In genomic region chr3:38131621-38132369, GRCh38 we compare ENCODE assay signal across 8 cellular contexts. TPM values are rescaled to one million over a fixed set of nuclear protein-coding genes. Genes with fewer than 3 reads are reported as not detected.
DNase-seq lines count a peak whose midpoint lies in the region; ATAC-seq lines count a peak whose summit lies in the region.

No MANE protein-coding gene starts in this region.

- intact Hi-C loops in activated naive CD4-positive, alpha-beta T cell treated with anti-CD3 and anti-CD28 coated beads for 36 hours (cut with micrococcal nuclease): no loop called here

- peaks cover 30% of the 10 kb centered on the region for H3K36me3 Mint-ChIP-seq in activated naive CD4-positive, alpha-beta T cell treated with anti-CD3 and anti-CD28 coated beads for 36 hours (ENCODE audit: low read depth)
- H3K36me3 Mint-ChIP-seq in stimulated activated naive B cell treated with anti-CD40 and anti-IgM and Interleukin-4, amounts not matched to agents 10 μg/mL and 1 μg/mL and 100 μg/mL, for 72 hours: peaks cover 28 to 59% of the 10 kb centered on the region in 2 donors

- H3K4me3 Mint-ChIP-seq in activated naive CD4-positive, alpha-beta T cell treated with anti-CD3 and anti-CD28 coated beads for 36 hours: no peak overlapping the region
- no peak overlapping the region for H3K4me3 Mint-ChIP-seq in stimulated activated naive B cell treated with anti-CD40 and anti-IgM and Interleukin-4, amounts not matched to agents 10 μg/mL and 1 μg/mL and 100 μg/mL, for 72 hours

- no peak for ATAC-seq in stimulated activated naive B cell treated with anti-CD40 and anti-IgM and Interleukin-4, amounts not matched to agents 10 μg/mL and 1 μg/mL and 100 μg/mL, for 72 hours (replicated peaks)
- no peak for ATAC-seq in HG03108 (IDR thresholded peaks at IDR 0.05; ENCODE audit: unreplicated experiment)

- H3K27me3 Mint-ChIP-seq in activated naive CD4-positive, alpha-beta T cell treated with anti-CD3 and anti-CD28 coated beads for 36 hours (ENCODE audit: low read depth): no peaks in the 10 kb centered on the region
- no peaks in the 10 kb centered on the region for H3K27me3 Mint-ChIP-seq in stimulated activated naive B cell treated with anti-CD40 and anti-IgM and Interleukin-4, amounts not matched to agents 10 μg/mL and 1 μg/mL and 100 μg/mL, for 72 hours

- H3K27ac Mint-ChIP-seq in activated naive CD4-positive, alpha-beta T cell treated with anti-CD3 and anti-CD28 coated beads for 36 hours: no peak overlapping the region
- H3K27ac Mint-ChIP-seq in stimulated activated naive B cell treated with anti-CD40 and anti-IgM and Interleukin-4, amounts not matched to agents 10 μg/mL and 1 μg/mL and 100 μg/mL, for 72 hours: peak overlapping the region; percentile 79

- DNase-seq in activated naive CD4-positive, alpha-beta T cell treated with anti-CD3 and anti-CD28 coated beads for 36 hours: peak; percentile 63
- no peak for DNase-seq in activated naive CD4-positive, alpha-beta T cell (lab: John Stamatoyannopoulos, UW)
- peak; percentile 76 for DNase-seq in OCI-M1 (lab: John Stamatoyannopoulos, UW)
- peak; percentile 74 for DNase-seq in ecto neural progenitor cell (ENCODE audit: low spot score)
- DNase-seq in stimulated activated naive B cell treated with anti-CD40 and anti-IgM and Interleukin-4, amounts not matched to agents 10 μg/mL and 1 μg/mL and 100 μg/mL, for 72 hours: no peak
- DNase-seq in NCI-H510A (lab: John Stamatoyannopoulos, UW): no peak
- no peak for DNase-seq in KG1 (lab: John Stamatoyannopoulos, UW)

- no peaks in the 10 kb centered on the region for H3K9me3 Mint-ChIP-seq in activated naive CD4-positive, alpha-beta T cell treated with anti-CD3 and anti-CD28 coated beads for 36 hours
- H3K9me3 Mint-ChIP-seq in stimulated activated naive B cell treated with anti-CD40 and anti-IgM and Interleukin-4, amounts not matched to agents 10 μg/mL and 1 μg/mL and 100 μg/mL, for 72 hours: no peaks in the 10 kb centered on the region

- CTCF ChIA-PET in activated naive CD4-positive, alpha-beta T cell treated with anti-CD3 and anti-CD28 coated beads for 36 hours (lab: Charles Lee): interaction anchor here (0.6 to 1.0 kb wide), 3 partner anchors 167 to 275 kb away, joined by 3 to 5 read pairs (median 4); partner anchors contain the start of gene XYLB

- H3K4me1 Mint-ChIP-seq in activated naive CD4-positive, alpha-beta T cell treated with anti-CD3 and anti-CD28 coated beads for 36 hours (ENCODE audit: low read depth): peaks cover 25% of the 10 kb centered on the region
- peaks cover 22 to 42% of the 10 kb centered on the region in 2 donors for H3K4me1 Mint-ChIP-seq in stimulated activated naive B cell treated with anti-CD40 and anti-IgM and Interleukin-4, amounts not matched to agents 10 μg/mL and 1 μg/mL and 100 μg/mL, for 72 hours

RNA-seq across cellular contexts. Expression of gene ACAA1, which starts 5.1 kb away (rescaled TPM):
- 10 to 100 TPM; 57.5 to 58.7 TPM for total RNA-seq in activated naive CD4-positive, alpha-beta T cell treated with anti-CD3 and anti-CD28 coated beads for 36 hours

RNA-seq across cellular contexts. Expression of gene MYD88, which starts 6.7 kb away (rescaled TPM):
- total RNA-seq in activated naive CD4-positive, alpha-beta T cell treated with anti-CD3 and anti-CD28 coated beads for 36 hours: 10 to 100 TPM; 16.6 to 19.3 TPM

RNA-seq across cellular contexts. Expression of gene OXSR1, which starts 33.5 kb away (rescaled TPM):
- 10 to 100 TPM; 33.8 to 35.0 TPM for total RNA-seq in activated naive CD4-positive, alpha-beta T cell treated with anti-CD3 and anti-CD28 coated beads for 36 hours

Comparison
In these comparisons a context has a peak if more than half of its experiments do, and no peak if none do; other contexts are left out.
1. DNase-seq: peak in activated naive CD4-positive, alpha-beta T cell treated with anti-CD3 and anti-CD28 coated beads for 36 hours (single experiment), OCI-M1 (single experiment) and ecto neural progenitor cell (single experiment); none in activated naive CD4-positive, alpha-beta T cell (0 of 4), stimulated activated naive B cell treated with anti-CD40 and anti-IgM and Interleukin-4, amounts not matched to agents 10 μg/mL and 1 μg/mL and 100 μg/mL, for 72 hours (single experiment), NCI-H510A (single experiment) and KG1 (single experiment).